8 cellular contexts compared by ENCODE assay signal in genomic region chr20:60137657-60138245, GRCh38.
A peak's percentile ranks its signal among the peaks of the same experiment; 100 is the strongest.
DNase-seq lines count a peak whose midpoint lies in the region; ATAC-seq and TF ChIP-seq lines count a peak whose summit lies in the region.

No MANE protein-coding gene starts in this region.

- H3K27me3 ChIP-seq in CD4-positive, alpha-beta memory T cell (ENCODE audit: insufficient read depth, low read length): no peaks in the 10 kb centered on the region
- no peaks in the 10 kb centered on the region for H3K27me3 ChIP-seq in lower lobe of right lung (ENCODE audit: low read depth)
- no peaks in the 10 kb centered on the region for H3K27me3 ChIP-seq in suprapubic skin

- H3K9me3 ChIP-seq in CD4-positive, alpha-beta memory T cell (ENCODE audit: control insufficient read depth in 1 of 2, low read length in 2 of 2): no peaks in the 10 kb centered on the region
- no peaks in the 10 kb centered on the region for H3K9me3 ChIP-seq in lower lobe of right lung
- no peaks in the 10 kb centered on the region for H3K9me3 ChIP-seq in suprapubic skin

- H3K4me3 ChIP-seq in CD4-positive, alpha-beta memory T cell (ENCODE audit: low read length in 2 of 2): peak overlapping the region in 1 of 2 donors; percentile 51
- H3K4me3 ChIP-seq in lower lobe of right lung (peak overlapping the region; percentile 34), suprapubic skin (peak overlapping the region; percentile 37)

- peak overlapping the region in 1 of 7 donors; percentile 79 for H3K27ac Mint-ChIP-seq in CD4-positive, alpha-beta memory T cell

- POLR2A ChIA-PET in CD4-positive, alpha-beta memory T cell (lab: Charles Lee; ENCODE audit: partially characterized antibody): interaction anchor here (1.4 kb wide), 1 partner anchor 198 kb away, joined by 4 read pairs; the partner anchor contains the start of genes FAM217B and PPP1R3D

- DNase-seq in CD4-positive, alpha-beta memory T cell: peak in 4 of 5 donors; percentile 5 to 15 (median 10)
- DNase-seq in NOMO-1 (lab: John Stamatoyannopoulos, UW; ENCODE audit: unreplicated experiment in 2 of 2) (peak; percentile 55 to 73), amniotic epithelial cell (ENCODE audit: low read depth) (peak; percentile 6), lower lobe of right lung (no peak), suprapubic skin (ENCODE audit: low spot score in 2 of 2) (no peak), LoVo (ENCODE audit: low spot score) (no peak)

- peaks cover under 1 to 1% of the 10 kb centered on the region in 2 donors for H3K27me3 Mint-ChIP-seq in CD4-positive, alpha-beta memory T cell

- H3K4me1 ChIP-seq in CD4-positive, alpha-beta memory T cell (ENCODE audit: insufficient read depth, low read length): peaks cover 9% of the 10 kb centered on the region
- peaks cover 8% of the 10 kb centered on the region for H3K4me1 ChIP-seq in lower lobe of right lung
- no peaks in the 10 kb centered on the region for H3K4me1 ChIP-seq in suprapubic skin

- ATAC-seq in GM21737 (IDR thresholded peaks at IDR 0.05; ENCODE audit: unreplicated experiment) (peak; percentile 55), lower lobe of right lung (peak; percentile 71 to 83), GM18873 (IDR thresholded peaks at IDR 0.05; ENCODE audit: low FRiP score, unreplicated experiment) (no peak)

- no peak for TF ChIP-seq POLR2A in suprapubic skin (IDR thresholded peaks at IDR 0.05)

- no peak for TF ChIP-seq EP300 in suprapubic skin (IDR thresholded peaks at IDR 0.05)

- H3K4me3 Mint-ChIP-seq in CD4-positive, alpha-beta memory T cell: peak overlapping the region; percentile 49 to 93 (median 84)

- CTCF ChIA-PET in CD4-positive, alpha-beta memory T cell (lab: Charles Lee; ENCODE audit: partially characterized antibody): interaction anchor here (0.8 to 2.3 kb wide), 12 partner anchors 9 to 188 kb away, joined by 3 to 7 read pairs (median 4); no protein-coding TSS in a partner anchor

- TF ChIP-seq CTCF in lower lobe of right lung (IDR thresholded peaks at IDR 0.05) (peak; percentile 47), suprapubic skin (IDR thresholded peaks at IDR 0.05) (peak in 1 of 2 donors; percentile 37)

- H3K9me3 Mint-ChIP-seq in CD4-positive, alpha-beta memory T cell: no peaks in the 10 kb centered on the region

- H3K27ac ChIP-seq in CD4-positive, alpha-beta memory T cell (ENCODE audit: low read depth, low read length): no peak overlapping the region
- H3K27ac ChIP-seq in lower lobe of right lung (no peak overlapping the region), suprapubic skin (no peak overlapping the region)

- H3K36me3 ChIP-seq in CD4-positive, alpha-beta memory T cell (ENCODE audit: insufficient read depth, low read length): no peaks in the 10 kb centered on the region
- H3K36me3 ChIP-seq in lower lobe of right lung (no peaks in the 10 kb centered on the region), suprapubic skin (no peaks in the 10 kb centered on the region)

- peaks cover 3 to 18% (median 7%) of the 10 kb centered on the region in 4 donors for H3K4me1 Mint-ChIP-seq in CD4-positive, alpha-beta memory T cell

- H3K36me3 Mint-ChIP-seq in CD4-positive, alpha-beta memory T cell: no peaks in the 10 kb centered on the region

- 76% methylated on average over 3 of the region's 3 CpGs for WGBS in suprapubic skin

- intact Hi-C loops in CD4-positive, alpha-beta memory T cell (cut with micrococcal nuclease): no loop called here
- intact Hi-C loops in lower lobe of right lung (cut with DNase I): no loop called here

Comparison
In these comparisons a context has a peak if more than half of its experiments do, and no peak if none do; other contexts are left out.
1. DNase-seq: peak in CD4-positive, alpha-beta memory T cell (4 of 5), NOMO-1 (2 of 2) and amniotic epithelial cell (single experiment); none in lower lobe of right lung (single experiment), suprapubic skin (0 of 2) and LoVo (single experiment).